ENCODE assay signal across 17 cellular contexts in the genomic region with DNA sequence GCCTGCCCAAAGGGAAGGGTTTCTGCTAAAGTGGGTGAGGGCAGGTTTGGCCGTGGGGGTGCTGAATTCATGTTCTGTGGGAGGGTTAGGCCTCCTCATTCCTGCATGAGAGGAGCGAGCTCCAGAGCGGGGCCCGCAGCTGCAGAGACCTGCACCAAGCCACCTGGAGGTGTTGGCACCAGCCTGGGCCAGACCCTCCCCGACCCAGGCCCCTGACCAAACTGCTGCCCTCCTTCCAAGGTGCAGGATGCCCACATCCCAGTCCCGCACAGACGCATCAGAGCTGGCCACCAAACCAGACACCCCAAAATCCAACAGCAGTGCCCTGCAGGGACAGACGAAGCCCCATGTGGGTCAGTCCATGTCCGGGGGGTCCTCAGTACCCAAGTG. TPM values are rescaled to one million over a fixed set of nuclear protein-coding genes. Genes with fewer than 3 reads are reported as not detected.
DNase-seq lines count a peak whose midpoint lies in the region; ATAC-seq and TF ChIP-seq lines count a peak whose summit lies in the region.
"Had no signal": no experiment of that assay in that cellular context is flagged by ENCODE, and none has a peak within 500 bp of the region (broad histone marks: within the 10 kb centered on the region; RNA-seq: fewer than 3 reads in every experiment).

No MANE protein-coding gene starts in this region.

- no peak for TF ChIP-seq POLR2A in heart left ventricle (IDR thresholded peaks at IDR 0.05)

- no peak overlapping the region for H2AK5ac ChIP-seq in neuronal stem cell (ENCODE audit: low read depth, low read length)

- peak overlapping the region; percentile 76 for H3K4ac ChIP-seq in neuronal stem cell (ENCODE audit: low read length)

- H3K27me3 Mint-ChIP-seq in natural killer cell treated with Interleukin-12 subunit alpha and Interleukin-12 subunit beta and Interleukin-15 and Interleukin-18, amount 100 ng/mL, for 72 hours: no peaks in the 10 kb centered on the region

- H2BK15ac ChIP-seq in neuronal stem cell (ENCODE audit: low read length): peak overlapping the region; percentile 49

- H3K4me3 ChIP-seq in heart left ventricle (no peak overlapping the region), coronary artery (no peak overlapping the region), neuronal stem cell (ENCODE audit: low read length in 2 of 2) (no peak overlapping the region), tibial artery (no peak overlapping the region)

- peak overlapping the region; percentile 58 for H2BK12ac ChIP-seq in neuronal stem cell (ENCODE audit: low read length)

- H3K9me3 ChIP-seq in heart left ventricle: no peaks in the 10 kb centered on the region
- peaks cover 0 to 3% of the 10 kb centered on the region in 2 donors for H3K9me3 ChIP-seq in neuronal stem cell (replicated peaks in 1 of 2; ENCODE audit: control insufficient read depth in 2 of 2, insufficient read depth in 1 of 2, low read depth in 1 of 2, low read length in 2 of 2)
- H3K9me3 ChIP-seq in tibial artery: no peaks in the 10 kb centered on the region

- H4K8ac ChIP-seq in neuronal stem cell (ENCODE audit: low read depth, low read length): no peak overlapping the region

- no peak overlapping the region for H2BK120ac ChIP-seq in neuronal stem cell (ENCODE audit: low read depth, low read length)

- peaks cover 0 to 13% (median 5%) of the 10 kb centered on the region in 9 donors for H3K36me3 ChIP-seq in heart left ventricle
- no peaks in the 10 kb centered on the region for H3K36me3 ChIP-seq in neuronal stem cell (replicated peaks in 1 of 2; ENCODE audit: control insufficient read depth in 2 of 2, insufficient read depth in 2 of 2, low read length in 2 of 2)
- peaks cover 6 to 8% (median 8%) of the 10 kb centered on the region in 3 donors for H3K36me3 ChIP-seq in tibial artery

- intact Hi-C loops in heart left ventricle (cut with DNase I): no loop called here
- intact Hi-C loops in left cardiac atrium (cut with DNase I): no loop called here
- intact Hi-C loops in tibial artery (cut with DNase I; ENCODE audit: low total_unique reads): no loop called here

- TF ChIP-seq CTCF in heart left ventricle (IDR thresholded peaks at IDR 0.05) (no peak), coronary artery (IDR thresholded peaks at IDR 0.05) (no peak), tibial artery (IDR thresholded peaks at IDR 0.05) (no peak)

- no peak overlapping the region for H2AFZ ChIP-seq in neuronal stem cell (ENCODE audit: low read length)

- H3K23ac ChIP-seq in neuronal stem cell (ENCODE audit: low read depth, low read length, poor library complexity): peak overlapping the region; percentile 2

- ATAC-seq in heart left ventricle (no peak), left cardiac atrium (no peak), GM19467 (IDR thresholded peaks at IDR 0.05; ENCODE audit: unreplicated experiment) (no peak)
- no peak for ATAC-seq in natural killer cell treated with Interleukin-12 subunit alpha and Interleukin-12 subunit beta and Interleukin-15 and Interleukin-18, amount 100 ng/mL, for 72 hours

- peaks cover 0 to 3% of the 10 kb centered on the region in 2 donors for H3K4me1 Mint-ChIP-seq in natural killer cell treated with Interleukin-12 subunit alpha and Interleukin-12 subunit beta and Interleukin-15 and Interleukin-18, amount 100 ng/mL, for 72 hours (ENCODE audit: low read depth in 2 of 2)

- DNase-seq in heart left ventricle: no peak
- DNase-seq in left cardiac atrium: no peak
- DNase-seq in coronary artery (ENCODE audit: low spot score): no peak
- DNase-seq in neuronal stem cell (ENCODE audit: low spot score): no peak
- no peak for DNase-seq in tibial artery
- no peak for DNase-seq in activated gamma-delta T cell treated with Interleukin-2 at 50 U/mL for 16 hours
- DNase-seq in natural killer cell treated with Interleukin-12 subunit alpha and Interleukin-12 subunit beta and Interleukin-15 and Interleukin-18, amount 100 ng/mL, for 72 hours (ENCODE audit: low spot score): no peak
- DNase-seq: 8988T; DMS79 treated with DMSO at 0.1 percent for 48 hours; NCI-H1417; NCI-H187; NCI-H2107; NCI-H510A; NCI-H748 treated with DMSO at 0.1 percent for 48 hours; NK-92 treated with Interleukin-12 subunit alpha and Interleukin-12 subunit beta, amount 100 ng/mL, for 24 hours had no signal

- H3K18ac ChIP-seq in neuronal stem cell (ENCODE audit: low read length): peak overlapping the region; percentile 87

- H3K9ac ChIP-seq in neuronal stem cell (ENCODE audit: low read depth, low read length, poor library complexity): peak overlapping the region; percentile 70
- H3K9ac ChIP-seq: KMS-11 had no signal

- H3K27me3 ChIP-seq in heart left ventricle (no peaks in the 10 kb centered on the region), neuronal stem cell (ENCODE audit: control insufficient read depth in 3 of 3, insufficient read depth in 3 of 3, low read depth in 1 of 3, low read length in 3 of 3) (no peaks in the 10 kb centered on the region), tibial artery (no peaks in the 10 kb centered on the region)

- H3K36me3 Mint-ChIP-seq in natural killer cell treated with Interleukin-12 subunit alpha and Interleukin-12 subunit beta and Interleukin-15 and Interleukin-18, amount 100 ng/mL, for 72 hours: no peaks in the 10 kb centered on the region

- H3K14ac ChIP-seq in neuronal stem cell (ENCODE audit: low read length): peak overlapping the region; percentile 71

- peak overlapping the region; percentile 78 to 95 (median 88) for H3K27ac ChIP-seq in heart left ventricle
- peak overlapping the region; percentile 80 to 94 for H3K27ac ChIP-seq in coronary artery
- H3K27ac ChIP-seq in neuronal stem cell (replicated peaks; ENCODE audit: low read length): no peak overlapping the region
- peak overlapping the region; percentile 97 to 98 for H3K27ac ChIP-seq in tibial artery
- H3K27ac ChIP-seq: KMS-11 had no signal

- peaks cover 2% of the 10 kb centered on the region for H3K79me1 ChIP-seq in neuronal stem cell (ENCODE audit: low read depth, low read length)

- H4K91ac ChIP-seq in neuronal stem cell (ENCODE audit: low read depth, low read length, poor library complexity): no peak overlapping the region

- 89 to 94% (median 92%) methylated on average over 8 to 9 of the region's 9 CpGs for WGBS in heart left ventricle, 4 donors
- WGBS in neuronal stem cell (ENCODE audit: extremely low coverage in 2 of 2, insufficient read length in 2 of 2, insufficient replicate concordance in 1 of 2), 2 donors: no CpG with 5 or more reads among the region's 9 CpGs

- H2BK5ac ChIP-seq in neuronal stem cell (ENCODE audit: low read length): no peak overlapping the region

- H3K4me1 ChIP-seq in heart left ventricle (peaks cover 0 to 74% (median 57%) of the 10 kb centered on the region in 12 donors), neuronal stem cell (ENCODE audit: control insufficient read depth in 2 of 2, insufficient read depth in 1 of 2, low read depth in 1 of 2, low read length in 2 of 2) (peaks cover 9 to 12% of the 10 kb centered on the region in 2 donors), tibial artery (peaks cover 20 to 91% (median 71%) of the 10 kb centered on the region in 4 donors)

- no peak overlapping the region for H3K27ac Mint-ChIP-seq in natural killer cell treated with Interleukin-12 subunit alpha and Interleukin-12 subunit beta and Interleukin-15 and Interleukin-18, amount 100 ng/mL, for 72 hours

- no peak overlapping the region for H3K4me3 Mint-ChIP-seq in natural killer cell treated with Interleukin-12 subunit alpha and Interleukin-12 subunit beta and Interleukin-15 and Interleukin-18, amount 100 ng/mL, for 72 hours

- no peaks in the 10 kb centered on the region for H3K9me3 Mint-ChIP-seq in natural killer cell treated with Interleukin-12 subunit alpha and Interleukin-12 subunit beta and Interleukin-15 and Interleukin-18, amount 100 ng/mL, for 72 hours

- no peak overlapping the region for H3K4me2 ChIP-seq in neuronal stem cell (ENCODE audit: insufficient read depth, low read length, poor library complexity, severe bottlenecking)
- H3K4me2 ChIP-seq: KMS-11 had no signal

RNA-seq across cellular contexts. Expression of a gene that starts 10.6 kb away (rescaled TPM):
- 100 to 1,000 TPM in 8 of 9 donors, 10 to 100 TPM in 1; 78.9 to 247 (median 160) TPM for total RNA-seq in heart left ventricle
- 100 to 1,000 TPM in 1 of 2 donors, 10 to 100 TPM in 1; 64.7 to 258 TPM for polyA plus RNA-seq in heart left ventricle
- total RNA-seq in left cardiac atrium: 100 to 1,000 TPM in 1 of 2 donors, 10 to 100 TPM in 1; 86.2 to 102 TPM
- polyA plus RNA-seq in neuronal stem cell (2013, experiment 1 of 2): 23.8 TPM
- 21.4 TPM for polyA plus RNA-seq in neuronal stem cell (2013, experiment 2 of 2)
- total RNA-seq in natural killer cell treated with Interleukin-12 subunit alpha and Interleukin-12 subunit beta and Interleukin-15 and Interleukin-18, amount 100 ng/mL, for 72 hours: under 1 TPM; 0.50 to 0.61 TPM

RNA-seq across cellular contexts. Expression of a gene that starts 18.4 kb away (rescaled TPM):
- 100 to 1,000 TPM in 2 of 9 donors, 10 to 100 TPM in 7; 41.0 to 203 (median 53.9) TPM for total RNA-seq in heart left ventricle
- polyA plus RNA-seq in heart left ventricle: 100 to 1,000 TPM; 126 to 191 TPM
- 10 to 100 TPM; 67.6 to 68.7 TPM for total RNA-seq in left cardiac atrium
- polyA plus RNA-seq in neuronal stem cell (2013, experiment 1 of 2): 109 TPM
- polyA plus RNA-seq in neuronal stem cell (2013, experiment 2 of 2): 114 TPM
- 100 to 1,000 TPM in 1 of 2 donors, 10 to 100 TPM in 1; 74.5 to 157 TPM for total RNA-seq in natural killer cell treated with Interleukin-12 subunit alpha and Interleukin-12 subunit beta and Interleukin-15 and Interleukin-18, amount 100 ng/mL, for 72 hours

RNA-seq across cellular contexts. Expression of a gene that starts 45.2 kb away (rescaled TPM):
- total RNA-seq in heart left ventricle (10 to 100 TPM; 26.0 to 58.9 (median 28.8) TPM), left cardiac atrium (10 to 100 TPM; 44.4 to 44.7 TPM)
- polyA plus RNA-seq in heart left ventricle: 10 to 100 TPM; 27.3 to 32.5 TPM
- 19.0 TPM for polyA plus RNA-seq in neuronal stem cell (2013, experiment 1 of 2)
- polyA plus RNA-seq in neuronal stem cell (2013, experiment 2 of 2): 19.6 TPM
- total RNA-seq in natural killer cell treated with Interleukin-12 subunit alpha and Interleukin-12 subunit beta and Interleukin-15 and Interleukin-18, amount 100 ng/mL, for 72 hours: 10 to 100 TPM; 19.2 to 44.9 TPM

Comparison
In these comparisons a context has a peak if more than half of its experiments do, and no peak if none do; other contexts are left out.
1. RNA of a gene that starts 10.6 kb away (total RNA-seq): 78.9 to 247 TPM in heart left ventricle and 86.2 to 102 TPM in left cardiac atrium; 0.50 to 0.61 TPM in natural killer cell treated with Interleukin-12 subunit alpha and Interleukin-12 subunit beta and Interleukin-15 and Interleukin-18, amount 100 ng/mL, for 72 hours; every median in the first group is over 10 times any median in the second.